Comparison of ENCODE assay signal across 11 cellular contexts in genomic region chr2:237262838-237263771, GRCh38.
A peak's percentile ranks its signal among the peaks of the same experiment; 100 is the strongest.
DNase-seq lines count a peak whose midpoint lies in the region; ATAC-seq and TF ChIP-seq lines count a peak whose summit lies in the region.
"Had no signal": no experiment of that assay in that cellular context is flagged by ENCODE, and none has a peak within 500 bp of the region (broad histone marks: within the 10 kb centered on the region; RNA-seq: fewer than 3 reads in every experiment).

No MANE protein-coding gene starts in this region.

- no peak overlapping the region for H2AFZ ChIP-seq in MM.1S (ENCODE audit: low read length)

- DNase-seq in HCEC 1CT: peak; percentile 90
- DNase-seq in RKO (ENCODE audit: low spot score): peak; percentile 30
- peak; percentile 89 for DNase-seq in fibroblast of peridontal ligament (ENCODE audit: extremely low read depth)
- DNase-seq in sciatic nerve (ENCODE audit: low spot score): no peak
- DNase-seq in NCI-H69 (lab: John Stamatoyannopoulos, UW): no peak
- no peak for DNase-seq in MM.1S
- no peak for DNase-seq in HUDEP-2 (lab: John Stamatoyannopoulos, UW; ENCODE audit: unreplicated experiment in 76 of 76)
- DNase-seq: DMS153, NCI-H2081, T-cell had no signal

- no peak overlapping the region for H3K27ac ChIP-seq in MM.1S (ENCODE audit: low read length)

- intact Hi-C loops in sciatic nerve (cut with DNase I): no loop called here

- no peaks in the 10 kb centered on the region for H3K27me3 ChIP-seq in MM.1S (replicated peaks; ENCODE audit: insufficient read depth, low read length)

- TF ChIP-seq CTCF in MM.1S (IDR thresholded peaks at IDR 0.05; ENCODE audit: low read length): no peak

- H3F3A ChIP-seq in MM.1S (ENCODE audit: insufficient read depth, low read length): no peaks in the 10 kb centered on the region

- H3K9me3 ChIP-seq in MM.1S (replicated peaks; ENCODE audit: insufficient read depth, low read length): no peaks in the 10 kb centered on the region

- no peak overlapping the region for H3K9ac ChIP-seq in MM.1S (ENCODE audit: low read length)

- no peaks in the 10 kb centered on the region for H3K9me2 ChIP-seq in MM.1S (replicated peaks; ENCODE audit: insufficient read depth, low read length)

- H4K20me1 ChIP-seq in MM.1S (ENCODE audit: insufficient read depth, low read length): no peaks in the 10 kb centered on the region

- no peaks in the 10 kb centered on the region for H3K79me2 ChIP-seq in MM.1S (ENCODE audit: low read length)

- no peak overlapping the region for H3K4me2 ChIP-seq in MM.1S (ENCODE audit: low read depth, low read length)

- H3K4me1 ChIP-seq in MM.1S (ENCODE audit: low read length): no peaks in the 10 kb centered on the region

- no peaks in the 10 kb centered on the region for H3K36me3 ChIP-seq in MM.1S (replicated peaks; ENCODE audit: insufficient read depth, low read length)

- H3K4me3 ChIP-seq in MM.1S (ENCODE audit: low read length): no peak overlapping the region

- ATAC-seq in sciatic nerve (peak; percentile 83), GM21367 (IDR thresholded peaks at IDR 0.05; ENCODE audit: unreplicated experiment) (no peak)
- ATAC-seq: T-cell had no signal

Comparison
In these comparisons a context has a peak if more than half of its experiments do, and no peak if none do; other contexts are left out.
1. DNase-seq: peak in HCEC 1CT (single experiment), RKO (single experiment) and fibroblast of peridontal ligament (single experiment); none in sciatic nerve (single experiment), NCI-H69 (single experiment), MM.1S (single experiment) and HUDEP-2 (0 of 76).